8 cellular contexts compared by ENCODE assay signal in the genomic region with DNA sequence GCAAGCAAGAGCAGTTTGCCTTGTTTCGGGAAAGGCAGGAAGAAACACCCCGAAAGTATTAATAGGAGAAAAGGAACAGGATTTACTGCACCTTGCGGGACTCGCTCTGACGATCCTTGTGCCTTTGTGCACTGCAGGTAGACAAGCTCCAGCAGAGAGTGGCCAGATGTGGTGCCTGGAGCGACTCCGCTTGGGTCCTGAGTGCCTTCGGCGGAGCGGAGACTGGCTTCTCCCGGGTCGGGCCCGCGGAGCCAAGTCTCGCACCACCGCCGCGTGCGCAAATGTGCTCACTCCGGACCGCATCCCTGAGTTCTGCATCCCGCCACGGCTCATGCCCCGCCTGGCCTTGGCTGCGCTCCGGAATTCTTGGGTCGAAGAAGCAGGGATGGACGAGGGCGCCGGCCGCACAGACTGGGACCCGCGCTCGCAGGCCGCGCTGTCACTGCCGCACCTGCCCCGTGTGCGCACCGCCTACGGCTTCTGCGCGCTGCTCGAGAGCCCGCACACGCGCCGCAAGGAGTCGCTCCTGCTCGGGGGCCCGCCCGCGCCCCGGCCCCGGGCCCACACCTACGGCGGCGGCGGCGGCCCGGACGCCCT. TPM values are rescaled to one million over a fixed set of nuclear protein-coding genes. Genes with fewer than 3 reads are reported as not detected.
DNase-seq lines count a peak whose midpoint lies in the region; ATAC-seq and TF ChIP-seq lines count a peak whose summit lies in the region.

No MANE protein-coding gene starts in this region.

- H3K9me2 ChIP-seq in hepatocyte (replicated peaks; ENCODE audit: insufficient read depth), result no peaks in the 10 kb centered on the region

- peak overlapping the region; percentile 65 for H3K27ac Mint-ChIP-seq in activated naive CD8-positive, alpha-beta T cell

- peaks cover 22% of the 10 kb centered on the region for H3K27me3 Mint-ChIP-seq in activated naive CD8-positive, alpha-beta T cell

- no peaks in the 10 kb centered on the region for H4K20me1 ChIP-seq in hepatocyte (ENCODE audit: insufficient read depth, poor library complexity, severe bottlenecking)

- no peaks in the 10 kb centered on the region for H3K36me3 ChIP-seq in hepatocyte (replicated peaks; ENCODE audit: insufficient read depth, low read depth)

- no peaks in the 10 kb centered on the region for H3K79me2 ChIP-seq in hepatocyte

- ATAC-seq in GM19035 (IDR thresholded peaks at IDR 0.05; ENCODE audit: unreplicated experiment) (peak; percentile 39), GM18858 (IDR thresholded peaks at IDR 0.05; ENCODE audit: unreplicated experiment) (no peak)

- no peak overlapping the region for H3K4me3 ChIP-seq in hepatocyte
- H3K4me3 ChIP-seq in skeletal muscle cell (ENCODE audit: low read depth, low read length), result peak overlapping the region; percentile 24

- peaks cover 19% of the 10 kb centered on the region for H3K4me1 Mint-ChIP-seq in activated naive CD8-positive, alpha-beta T cell (ENCODE audit: low read depth)

- peaks cover 12% of the 10 kb centered on the region for H3K4me1 ChIP-seq in hepatocyte (ENCODE audit: insufficient read depth)

- no peak overlapping the region for H3K27ac ChIP-seq in hepatocyte

- H3K4me2 ChIP-seq in hepatocyte, result peak overlapping the region; percentile 88

- H3K27me3 ChIP-seq in hepatocyte, result peaks cover 37% of the 10 kb centered on the region

- DNase-seq in NCI-H2171 treated with DMSO at 0.1 percent for 48 hours (lab: John Stamatoyannopoulos, UW) (peak; percentile 73), hepatocyte (ENCODE audit: low spot score) (peak; percentile 28), skeletal muscle cell (ENCODE audit: low read depth) (no peak), OCI-M1 (lab: John Stamatoyannopoulos, UW) (no peak), NCI-H1694 (lab: John Stamatoyannopoulos, UW) (no peak)

- H2AFZ ChIP-seq in hepatocyte, result peak overlapping the region; percentile 25

- no peaks in the 10 kb centered on the region for H3K9me3 Mint-ChIP-seq in activated naive CD8-positive, alpha-beta T cell (ENCODE audit: low read depth)

- peak overlapping the region; percentile 91 for H3K4me3 Mint-ChIP-seq in activated naive CD8-positive, alpha-beta T cell

- H3K36me3 Mint-ChIP-seq in activated naive CD8-positive, alpha-beta T cell, result no peaks in the 10 kb centered on the region

- 6% methylated on average over 39 of the region's 62 CpGs for WGBS in hepatocyte (ENCODE audit: low lambda C conversion rate, missing lambda C conversion rate)

- TF ChIP-seq CTCF in hepatocyte (IDR thresholded peaks at IDR 0.05; ENCODE audit: poor library complexity), result no peak

- H3K9me3 ChIP-seq in hepatocyte (ENCODE audit: low read depth), result no peaks in the 10 kb centered on the region

RNA-seq across cellular contexts. Expression of a gene that starts 0.8 kb away (rescaled TPM):
- 0.12 and 0.13 TPM in 2 replicates for total RNA-seq in hepatocyte
- polyA plus RNA-seq in hepatocyte, result 0.57 and 0.60 TPM in 2 replicates

RNA-seq across cellular contexts. Expression of a gene that starts 7.3 kb away (rescaled TPM):
- total RNA-seq in hepatocyte, result 52.3 and 60.9 TPM in 2 replicates
- 6.7 and 8.8 TPM in 2 replicates for polyA plus RNA-seq in hepatocyte

Comparison
In these comparisons a context has a peak if more than half of its experiments do, and no peak if none do; other contexts are left out.
1. DNase-seq: peak in NCI-H2171 treated with DMSO at 0.1 percent for 48 hours (single experiment) and hepatocyte (single experiment); none in skeletal muscle cell (single experiment), OCI-M1 (single experiment) and NCI-H1694 (single experiment).